29 cellular contexts compared by ENCODE assay signal in genomic region chr11:8581300-8581699, GRCh38.
"Had no signal": no experiment of that assay in that cellular context is flagged by ENCODE, and none has a peak within 500 bp of the region (broad histone marks: within the 10 kb centered on the region; RNA-seq: fewer than 3 reads in every experiment).

No MANE protein-coding gene starts in this region.

- H3K27ac ChIP-seq: brain microvascular endothelial cell, pancreas, prostate gland, skin epidermis, thoracic aorta, upper lobe of left lung, vagina had no signal

- H3K27me3 ChIP-seq: brain microvascular endothelial cell, pancreas, upper lobe of left lung, vagina had no signal

- H3K36me3 ChIP-seq: brain microvascular endothelial cell, pancreas, prostate gland, thoracic aorta, upper lobe of left lung, vagina had no signal

- ATAC-seq: effector memory CD8-positive, alpha-beta T cell; left cardiac atrium; left ventricle myocardium superior; naive thymus-derived CD8-positive, alpha-beta T cell; pancreas; sciatic nerve; stimulated activated naive CD8-positive, alpha-beta T cell treated with anti-CD3 and anti-CD28 coated beads, Interleukin-15, Interleukin-2, amounts not matched to agents 100 U/mL and 50 U/mL, for 24 hours; T-helper 17 cell had no signal

- H3K4me1 ChIP-seq: pancreas, prostate gland, upper lobe of left lung, vagina had no signal

- H3K9me3 ChIP-seq: pancreas, prostate gland, thoracic aorta, vagina had no signal

- H3K4me3 ChIP-seq: pancreas, prostate gland, skin epidermis, thoracic aorta, upper lobe of left lung, vagina had no signal

- DNase-seq: activated CD4-positive, alpha-beta memory T cell treated with anti-CD3 and anti-CD28 coated beads, Interleukin-2, amount 10 ng/mL, durations not matched to agents 7 days and 5 days; activated CD4-positive, alpha-beta T cell treated with anti-CD3 and anti-CD28 coated beads, Interleukin-2, amount 10 ng/mL, durations not matched to agents 24 days and 14 days; activated CD4-positive, CD25-positive, alpha-beta regulatory T cell treated with anti-CD3 and anti-CD28 coated beads, Interleukin-2, amount 50 U/mL, for 72 hours; activated CD8-positive, alpha-beta memory T cell treated with anti-CD3 and anti-CD28 coated beads, Interleukin-2, amount 50 U/mL, for 48 hours; activated gamma-delta T cell; activated naive CD4-positive, alpha-beta T cell treated with anti-CD3 and anti-CD28 coated beads, Interleukin-2, amount 10 ng/mL, durations not matched to agents 7 days and 5 days; activated naive CD8-positive, alpha-beta T cell treated with anti-CD3 and anti-CD28 coated beads, Interleukin-2, amount 10 ng/mL, durations not matched to agents 7 days and 5 days; activated T-cell treated with anti-CD3 and anti-CD28 coated beads, Interleukin-2, amount 50 U/mL, for 24 hours; amniotic stem cell; brain microvascular endothelial cell; cortex of kidney; effector memory CD8-positive, alpha-beta T cell; left cardiac atrium; left ventricle myocardium superior; naive thymus-derived CD8-positive, alpha-beta T cell; nucleus accumbens; pancreas; retina; stimulated activated CD4-positive, alpha-beta T cell treated with anti-CD3 and anti-CD28 coated beads, Interleukin-12 subunit alpha, Interleukin-12 subunit beta, amount 100 ng/mL, for 4 hours; stimulated activated CD4-positive, alpha-beta T cell treated with anti-CD3 and anti-CD28 coated beads, Interleukin-4, amount 100 ng/mL, for 1 hour; stimulated activated naive CD8-positive, alpha-beta T cell treated with anti-CD3 and anti-CD28 coated beads, Interleukin-15, Interleukin-2, amounts not matched to agents 100 U/mL and 50 U/mL, for 24 hours; T-helper 17 cell; T1000; upper lobe of left lung had no signal
